In the genomic region with DNA sequence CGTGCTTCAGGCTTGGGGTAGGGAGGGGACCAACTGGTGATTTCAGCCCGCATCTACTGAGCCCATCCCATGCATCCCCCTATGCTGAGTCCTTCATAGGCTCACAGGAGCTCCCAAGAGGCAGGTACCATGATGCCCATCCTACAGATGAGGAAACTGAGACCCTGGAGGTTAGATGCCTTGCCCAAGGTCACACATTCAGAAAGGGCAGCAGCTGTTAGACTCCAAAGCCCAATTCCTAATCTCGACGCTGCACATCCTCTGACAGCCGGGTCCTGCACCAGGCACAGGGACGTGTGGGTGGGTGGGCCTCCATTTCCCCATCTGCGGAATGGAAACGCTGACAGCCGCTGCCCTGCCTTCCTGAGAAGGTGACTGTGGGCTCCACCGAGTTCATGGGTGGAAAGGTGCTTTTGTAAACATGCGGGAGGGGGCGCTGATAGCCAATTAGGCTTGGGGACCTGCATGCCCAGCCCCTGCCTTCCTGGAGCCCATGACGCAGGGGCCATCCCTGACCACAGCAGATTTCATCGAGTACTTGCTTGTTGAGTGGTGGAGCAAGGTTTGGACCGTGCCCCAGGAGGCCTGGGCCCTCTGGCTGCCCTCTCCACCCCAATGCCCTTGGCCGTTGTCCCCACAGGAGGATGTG, we compare ENCODE assay signal across 1 cellular context.
TF ChIP-seq lines count a peak whose summit lies in the region.

No MANE protein-coding gene starts in this region.

TF ChIP-seq in K562, 482 proteins besides CTCF, POLR2A, EP300 and RAD21 (continued from another document):
- TF ChIP-seq, protein P1, sequence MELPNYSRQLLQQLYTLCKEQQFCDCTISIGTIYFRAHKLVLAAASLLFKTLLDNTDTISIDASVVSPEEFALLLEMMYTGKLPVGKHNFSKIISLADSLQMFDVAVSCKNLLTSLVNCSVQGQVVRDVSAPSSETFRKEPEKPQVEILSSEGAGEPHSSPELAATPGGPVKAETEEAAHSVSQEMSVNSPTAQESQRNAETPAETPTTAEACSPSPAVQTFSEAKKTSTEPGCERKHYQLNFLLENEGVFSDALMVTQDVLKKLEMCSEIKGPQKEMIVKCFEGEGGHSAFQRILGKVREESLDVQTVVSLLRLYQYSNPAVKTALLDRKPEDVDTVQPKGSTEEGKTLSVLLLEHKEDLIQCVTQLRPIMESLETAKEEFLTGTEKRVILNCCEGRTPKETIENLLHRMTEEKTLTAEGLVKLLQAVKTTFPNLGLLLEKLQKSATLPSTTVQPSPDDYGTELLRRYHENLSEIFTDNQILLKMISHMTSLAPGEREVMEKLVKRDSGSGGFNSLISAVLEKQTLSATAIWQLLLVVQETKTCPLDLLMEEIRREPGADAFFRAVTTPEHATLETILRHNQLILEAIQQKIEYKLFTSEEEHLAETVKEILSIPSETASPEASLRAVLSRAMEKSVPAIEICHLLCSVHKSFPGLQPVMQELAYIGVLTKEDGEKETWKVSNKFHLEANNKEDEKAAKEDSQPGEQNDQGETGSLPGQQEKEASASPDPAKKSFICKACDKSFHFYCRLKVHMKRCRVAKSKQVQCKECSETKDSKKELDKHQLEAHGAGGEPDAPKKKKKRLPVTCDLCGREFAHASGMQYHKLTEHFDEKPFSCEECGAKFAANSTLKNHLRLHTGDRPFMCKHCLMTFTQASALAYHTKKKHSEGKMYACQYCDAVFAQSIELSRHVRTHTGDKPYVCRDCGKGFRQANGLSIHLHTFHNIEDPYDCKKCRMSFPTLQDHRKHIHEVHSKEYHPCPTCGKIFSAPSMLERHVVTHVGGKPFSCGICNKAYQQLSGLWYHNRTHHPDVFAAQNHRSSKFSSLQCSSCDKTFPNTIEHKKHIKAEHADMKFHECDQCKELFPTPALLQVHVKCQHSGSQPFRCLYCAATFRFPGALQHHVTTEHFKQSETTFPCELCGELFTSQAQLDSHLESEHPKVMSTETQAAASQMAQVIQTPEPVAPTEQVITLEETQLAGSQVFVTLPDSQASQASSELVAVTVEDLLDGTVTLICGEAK (IDR thresholded peaks at IDR 0.05): no peak
- TF ChIP-seq, protein P1 (CRISPR knock-in tag; IDR thresholded peaks at IDR 0.05): no peak
- TF ChIP-seq BMI1 (IDR thresholded peaks at IDR 0.05; ENCODE audit: low read length) (no peak), SAP30 (IDR thresholded peaks at IDR 0.05; ENCODE audit: borderline replicate concordance, insufficient read depth, low read depth, low read length, poor library complexity, severe bottlenecking) (no peak), MYNN (IDR thresholded peaks at IDR 0.05) (no peak), MYNN (CRISPR knock-in tag; IDR thresholded peaks at IDR 0.05) (no peak), THRAP3 (IDR thresholded peaks at IDR 0.05; ENCODE audit: borderline replicate concordance) (no peak), SMAD3 (CRISPR knock-in tag; conservative IDR thresholded peaks at IDR 0.05) (no peak), ERF (CRISPR knock-in tag; IDR thresholded peaks at IDR 0.05) (no peak), ZNF217 (CRISPR knock-in tag; IDR thresholded peaks at IDR 0.05) (no peak), ESRRA (IDR thresholded peaks at IDR 0.05; ENCODE audit: borderline replicate concordance, low read depth) (peak; percentile 99), BCOR (IDR thresholded peaks at IDR 0.05) (peak; percentile 98), HDAC8 (tag; IDR thresholded peaks at IDR 0.05) (no peak), NR2F6 (CRISPR knock-in tag; IDR thresholded peaks at IDR 0.05) (no peak), HDAC1 (IDR thresholded peaks at IDR 0.05) (peak in 1 of 2 experiments; percentile 27; a peak in 1 of 4 replicates), FOXK2 (conservative IDR thresholded peaks at IDR 0.05 in 1 of 2, IDR thresholded peaks at IDR 0.05 in 1 of 2; ENCODE audit: low read depth in 2 of 2) (peak; percentile 80 to 89), SMARCB1 (IDR thresholded peaks at IDR 0.05; ENCODE audit: insufficient read length, low read depth) (peak; percentile 3)
- TF ChIP-seq, protein P2, sequence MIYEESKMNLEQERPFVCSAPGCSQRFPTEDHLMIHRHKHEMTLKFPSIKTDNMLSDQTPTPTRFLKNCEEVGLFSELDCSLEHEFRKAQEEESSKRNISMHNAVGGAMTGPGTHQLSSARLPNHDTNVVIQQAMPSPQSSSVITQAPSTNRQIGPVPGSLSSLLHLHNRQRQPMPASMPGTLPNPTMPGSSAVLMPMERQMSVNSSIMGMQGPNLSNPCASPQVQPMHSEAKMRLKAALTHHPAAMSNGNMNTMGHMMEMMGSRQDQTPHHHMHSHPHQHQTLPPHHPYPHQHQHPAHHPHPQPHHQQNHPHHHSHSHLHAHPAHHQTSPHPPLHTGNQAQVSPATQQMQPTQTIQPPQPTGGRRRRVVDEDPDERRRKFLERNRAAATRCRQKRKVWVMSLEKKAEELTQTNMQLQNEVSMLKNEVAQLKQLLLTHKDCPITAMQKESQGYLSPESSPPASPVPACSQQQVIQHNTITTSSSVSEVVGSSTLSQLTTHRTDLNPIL (CRISPR knock-in tag; IDR thresholded peaks at IDR 0.05): no peak
